Comparison of ENCODE assay signal across 21 cellular contexts in genomic region chr3:133747907-133748639, GRCh38.
"Had no signal": no experiment of that assay in that cellular context is flagged by ENCODE, and none has a peak within 500 bp of the region (broad histone marks: within the 10 kb centered on the region; RNA-seq: fewer than 3 reads in every experiment).

No MANE protein-coding gene starts in this region.

- H3K9me3 ChIP-seq: heart left ventricle, left lung, mucosa of descending colon, prostate gland, right atrium auricular region, thoracic aorta, upper lobe of right lung had no signal

- H3K4me1 ChIP-seq: left lung, prostate gland, upper lobe of right lung had no signal

- H3K4me3 ChIP-seq: cardiac muscle cell, coronary artery, heart left ventricle, left lung, mucosa of descending colon, prostate gland, right atrium auricular region, skin epidermis, thoracic aorta, upper lobe of right lung had no signal

- H3K27me3 ChIP-seq: right atrium auricular region had no signal

- H3K36me3 ChIP-seq: cardiac muscle cell, heart left ventricle, left lung, prostate gland, right atrium auricular region, thoracic aorta, upper lobe of right lung had no signal

- ATAC-seq: activated CD8-positive, alpha-beta T cell treated with anti-CD3 and anti-CD28 coated beads, Interleukin-2, amount 10 ng/mL, durations not matched to agents 7 days and 5 days; heart left ventricle; left lung; mucosa of descending colon; upper lobe of right lung had no signal

- DNase-seq: activated CD4-positive, alpha-beta T cell treated with anti-CD3 and anti-CD28 coated beads, Interleukin-2, amount 10 ng/mL, durations not matched to agents 24 days and 14 days; activated CD8-positive, alpha-beta memory T cell treated with anti-CD3 and anti-CD28 coated beads, Interleukin-2, amount 50 U/mL, for 48 hours; activated CD8-positive, alpha-beta T cell treated with anti-CD3 and anti-CD28 coated beads, Interleukin-2, amount 10 ng/mL, durations not matched to agents 7 days and 5 days; activated effector memory CD4-positive, alpha-beta T cell treated with Interleukin-2 at 50 U/mL for 16 hours; activated naive CD4-positive, alpha-beta T cell treated with anti-CD3 and anti-CD28 coated beads, Interleukin-2, amount 50 U/mL, for 16 hours; activated T-cell treated with anti-CD3 and anti-CD28 coated beads, Interleukin-2, amount 50 U/mL, for 48 hours; erythroblast; heart left ventricle; kidney; left lung; mucosa of descending colon; naive B cell; SIG-M5; T1000; upper lobe of right lung had no signal

- H3K27ac ChIP-seq: cardiac muscle cell, coronary artery, heart left ventricle, left lung, prostate gland, right atrium auricular region, skin epidermis, thoracic aorta, upper lobe of right lung had no signal
